8 cellular contexts compared by ENCODE assay signal in genomic region chr3:168250415-168250861, GRCh38.
DNase-seq lines count a peak whose midpoint lies in the region; ATAC-seq and TF ChIP-seq lines count a peak whose summit lies in the region.

No MANE protein-coding gene starts in this region.

- intact Hi-C loops in Caco-2 (cut with micrococcal nuclease; ENCODE audit: unreplicated experiment), result loop anchor here (1.0 kb wide), 1 partner anchor 217 kb away; no protein-coding TSS in a partner anchor
- intact Hi-C loops in dorsolateral prefrontal cortex (cut with DNase I), result no loop called here

- peak overlapping the region; percentile 69 for H3K4me3 Mint-ChIP-seq in Caco-2 (ENCODE audit: unreplicated experiment)
- H3K4me3 Mint-ChIP-seq in nephron progenitor cell, result peak overlapping the region; percentile 94

- peaks cover 8% of the 10 kb centered on the region for H3K4me1 Mint-ChIP-seq in Caco-2 (ENCODE audit: low read depth, unreplicated experiment)
- H3K4me1 Mint-ChIP-seq in nephron progenitor cell, result peaks cover 47% of the 10 kb centered on the region

- BruUV-seq in Caco-2 (replicated peaks; lab: Mats Ljungman, UMichigan), result no TSS peak

- H3K27ac ChIP-seq in dorsolateral prefrontal cortex, result no peak overlapping the region

- peaks cover 19% of the 10 kb centered on the region for H3K27me3 Mint-ChIP-seq in Caco-2 (ENCODE audit: insufficient read depth, unreplicated experiment)
- no peaks in the 10 kb centered on the region for H3K27me3 Mint-ChIP-seq in nephron progenitor cell (ENCODE audit: low read depth, poor library complexity)

- TF ChIP-seq CTCF in Caco-2 (IDR thresholded peaks at IDR 0.05; ENCODE audit: insufficient read depth in 1 of 2, low read depth in 1 of 2, low read length in 1 of 2, severe bottlenecking in 1 of 2, unreplicated experiment in 1 of 2), result no peak
- no peak for TF ChIP-seq CTCF in dorsolateral prefrontal cortex (IDR thresholded peaks at IDR 0.05 in 54 of 56, conservative IDR thresholded peaks at IDR 0.05 in 2 of 56; ENCODE audit: low read depth in 1 of 56, partially characterized antibody in 56 of 56)
- TF ChIP-seq CTCF in nephron progenitor cell (IDR thresholded peaks at IDR 0.05), result no peak

- POLR2A ChIA-PET in Caco-2 (lab: Charles Lee), result no interaction called here

- peaks cover 5% of the 10 kb centered on the region; the same call in 1 of the 2 replicates for H3K4me1 ChIP-seq in Caco-2

- no peak overlapping the region for H3K4me3 ChIP-seq in Caco-2 (ENCODE audit: low read depth, low read length)
- peak overlapping the region; percentile 41 to 83 (median 69) for H3K4me3 ChIP-seq in dorsolateral prefrontal cortex

- in situ Hi-C loops in KBM-7 (cut with MboI; ENCODE audit: low pct_unique_long_range_greater_than_20kb, low sequenced_read_pairs), result no loop called here

- H3K27me3 ChIP-seq in Caco-2 (replicated peaks; ENCODE audit: control insufficient read depth, insufficient read depth, low read length), result peaks cover 2% of the 10 kb centered on the region
- H3K27me3 ChIP-seq in dorsolateral prefrontal cortex, result peaks cover 0 to 28% (median 4%) of the 10 kb centered on the region in 45 donors

- H3K36me3 Mint-ChIP-seq in Caco-2 (ENCODE audit: insufficient read depth, unreplicated experiment) (no peaks in the 10 kb centered on the region), nephron progenitor cell (ENCODE audit: low read depth) (peaks cover 16% of the 10 kb centered on the region)

- H3K9me3 Mint-ChIP-seq in Caco-2 (ENCODE audit: unreplicated experiment) (peaks cover 9% of the 10 kb centered on the region), nephron progenitor cell (peaks cover 15% of the 10 kb centered on the region)

- H3K27ac Mint-ChIP-seq in Caco-2 (ENCODE audit: unreplicated experiment), result no peak overlapping the region
- H3K27ac Mint-ChIP-seq in nephron progenitor cell, result peak overlapping the region; percentile 42

- H3K9me3 ChIP-seq in Caco-2, result no peaks in the 10 kb centered on the region

- H3K36me3 ChIP-seq in Caco-2 (ENCODE audit: control insufficient read depth, insufficient read depth, low read length), result no peaks in the 10 kb centered on the region

- DNase-seq in Caco-2 (no peak), KBM-7 (peak; percentile 3), dorsolateral prefrontal cortex (peak in 1 of 10 donors; percentile 32), nephron progenitor cell (peak; percentile 5)

- peak; percentile 32 for ATAC-seq in GM19438 (IDR thresholded peaks at IDR 0.05; ENCODE audit: low read depth, unreplicated experiment)
- ATAC-seq in HG02763 (IDR thresholded peaks at IDR 0.05; ENCODE audit: unreplicated experiment), result no peak
- no peak for ATAC-seq in HG03565 (IDR thresholded peaks at IDR 0.05; ENCODE audit: unreplicated experiment)
- no peak for ATAC-seq in HG02642 (IDR thresholded peaks at IDR 0.05; ENCODE audit: poor library complexity, unreplicated experiment)

- CTCF ChIA-PET in Caco-2 (lab: Charles Lee), result interaction anchor here (0.8 kb wide), 1 partner anchor 23 kb away, joined by 3 read pairs; no protein-coding TSS in a partner anchor

Comparison
In these comparisons a context has a peak if more than half of its experiments do, and no peak if none do; other contexts are left out.
1. DNase-seq: peak in KBM-7 (single experiment) and nephron progenitor cell (single experiment); none in Caco-2 (0 of 2).